ENCODE assay signal across 12 cellular contexts in genomic region chr3:194867270-194867983, GRCh38.
DNase-seq lines count a peak whose midpoint lies in the region; ATAC-seq, FAIRE-seq and TF ChIP-seq lines count a peak whose summit lies in the region.
"Had no signal": no experiment of that assay in that cellular context is flagged by ENCODE, and none has a peak within 500 bp of the region (broad histone marks: within the 10 kb centered on the region; RNA-seq: fewer than 3 reads in every experiment).

No MANE protein-coding gene starts in this region.

- H3K9me3 ChIP-seq in heart left ventricle = peaks cover 0 to 8% (median 0%) of the 10 kb centered on the region in 12 donors
- H3K9me3 ChIP-seq in small intestine (ENCODE audit: control insufficient read depth, low read depth) = no peaks in the 10 kb centered on the region

- no peak for TF ChIP-seq POLR2A in heart left ventricle (IDR thresholded peaks at IDR 0.05)

- DNase-seq in HT-29 (ENCODE audit: low spot score) (peak; percentile 32), RPMI8226 (peak; percentile 27), heart left ventricle (peak in 4 of 5 donors; percentile 48 to 69 (median 62)), small intestine (peak; percentile 81)
- DNase-seq in activated effector memory CD4-positive, alpha-beta T cell treated with anti-CD3 and anti-CD28 coated beads, Interleukin-2, amount 50 U/mL, for 16 hours = no peak
- DNase-seq: activated CD4-positive, alpha-beta T cell treated with anti-CD3 and anti-CD28 coated beads, Interleukin-2, amount 10 ng/mL, durations not matched to agents 24 days and 14 days; activated naive CD4-positive, alpha-beta T cell; NCI-H2171 had no signal

- no peak for FAIRE-seq in small intestine (lab: Jason Lieb, UNC)
- FAIRE-seq: HTR-8/SVneo had no signal

- H3K4me1 ChIP-seq in heart left ventricle (peaks cover 4 to 58% (median 45%) of the 10 kb centered on the region in 12 donors), small intestine (ENCODE audit: control insufficient read depth in 2 of 2, insufficient read depth in 1 of 2, low read depth in 1 of 2, low read length in 1 of 2) (peaks cover 0 to 4% of the 10 kb centered on the region in 2 donors)

- peak overlapping the region; percentile 10 to 88 (median 60) for H3K27ac ChIP-seq in heart left ventricle
- H3K27ac ChIP-seq in small intestine (ENCODE audit: low read depth in 1 of 2, low read length in 1 of 2) = peak overlapping the region in 1 of 2 donors; percentile 18

- no peaks in the 10 kb centered on the region for H3K27me3 ChIP-seq in heart left ventricle
- H3K27me3 ChIP-seq in small intestine (ENCODE audit: control insufficient read depth in 2 of 2, insufficient read depth in 2 of 2, low read length in 2 of 2) = no peaks in the 10 kb centered on the region

- no peaks in the 10 kb centered on the region for H3K36me3 ChIP-seq in heart left ventricle
- no peaks in the 10 kb centered on the region for H3K36me3 ChIP-seq in small intestine (ENCODE audit: control insufficient read depth in 2 of 2, insufficient read depth in 2 of 2, low read length in 2 of 2)

- WGBS in heart left ventricle, 4 donors = 23 to 39% (median 35%) methylated on average over 13 of the region's 13 CpGs
- 8 to 38% (median 24%) methylated on average over 13 of the region's 13 CpGs for WGBS in small intestine, 3 donors

- no peak for TF ChIP-seq CTCF in heart left ventricle (IDR thresholded peaks at IDR 0.05)

- intact Hi-C loops in heart left ventricle (cut with DNase I) = loop anchor here in 7 of 10 donors (5.0 to 10.0 kb wide), 5 partner anchors 65 to 237 kb away; partner anchors contain the start of gene FAM43A (in 5 of the 7)

- H3K4me3 ChIP-seq in heart left ventricle (peak overlapping the region in 3 of 12 donors; percentile 8 to 30 (median 24)), small intestine (ENCODE audit: low read depth in 1 of 2, low read length in 2 of 2) (no peak overlapping the region)
- H3K4me3 ChIP-seq: smooth muscle cell had no signal

- ATAC-seq in heart left ventricle = peak; percentile 21 to 74 (median 38)
- no peak for ATAC-seq in GM21576 (IDR thresholded peaks at IDR 0.05; ENCODE audit: unreplicated experiment)
- ATAC-seq in GM18867 (IDR thresholded peaks at IDR 0.05; ENCODE audit: unreplicated experiment) = no peak

Comparison
In these comparisons a context has a peak if more than half of its experiments do, and no peak if none do; other contexts are left out.
1. ATAC-seq: peak in heart left ventricle (4 of 4); none in GM21576 (single experiment) and GM18867 (single experiment).